1 cellular context compared by ENCODE assay signal in the genomic region with DNA sequence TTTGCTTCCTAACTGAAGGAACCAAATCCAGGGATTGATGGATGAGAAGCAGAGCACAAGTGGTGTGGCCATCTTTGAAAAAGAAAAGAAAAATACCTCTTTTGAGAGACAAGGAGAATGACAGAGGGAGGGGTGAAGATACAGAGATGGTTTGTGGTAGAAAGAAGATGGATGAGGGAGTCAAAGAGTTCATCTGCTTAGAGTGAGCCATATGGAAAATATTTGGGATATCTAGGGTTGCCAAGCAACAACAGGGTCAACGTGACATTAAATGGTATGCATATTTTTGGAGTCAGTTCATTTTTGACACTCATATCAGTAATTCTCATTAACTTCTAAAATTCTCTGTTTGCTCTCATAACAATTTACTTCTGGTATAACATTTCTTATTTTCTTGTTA.
TF ChIP-seq lines count a peak whose summit lies in the region.

No MANE protein-coding gene starts in this region.

TF ChIP-seq in SK-N-SH, 30 proteins besides CTCF, POLR2A, EP300 and RAD21 (continued from another document):
- TF ChIP-seq, protein P1, sequence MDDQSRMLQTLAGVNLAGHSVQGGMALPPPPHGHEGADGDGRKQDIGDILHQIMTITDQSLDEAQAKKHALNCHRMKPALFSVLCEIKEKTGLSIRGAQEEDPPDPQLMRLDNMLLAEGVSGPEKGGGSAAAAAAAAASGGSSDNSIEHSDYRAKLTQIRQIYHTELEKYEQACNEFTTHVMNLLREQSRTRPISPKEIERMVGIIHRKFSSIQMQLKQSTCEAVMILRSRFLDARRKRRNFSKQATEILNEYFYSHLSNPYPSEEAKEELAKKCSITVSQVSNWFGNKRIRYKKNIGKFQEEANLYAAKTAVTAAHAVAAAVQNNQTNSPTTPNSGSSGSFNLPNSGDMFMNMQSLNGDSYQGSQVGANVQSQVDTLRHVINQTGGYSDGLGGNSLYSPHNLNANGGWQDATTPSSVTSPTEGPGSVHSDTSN (IDR thresholded peaks at IDR 0.05), result peak; percentile 76
- TF ChIP-seq SIN3A (IDR thresholded peaks at IDR 0.05; ENCODE audit: borderline replicate concordance, low read depth, low read length) (no peak), JUND (IDR thresholded peaks at IDR 0.05) (peak; percentile 41; the same call in 1 of the 2 replicates), FOSL2 (IDR thresholded peaks at IDR 0.05; ENCODE audit: borderline replicate concordance, low read depth) (peak; percentile 5; the same call in 1 of the 2 replicates), NFIC (IDR thresholded peaks at IDR 0.05; ENCODE audit: borderline replicate concordance) (no peak), GABPA (IDR thresholded peaks at IDR 0.05; ENCODE audit: low read depth) (no peak), TCF12 (IDR thresholded peaks at IDR 0.05) (peak; percentile 42)
- TF ChIP-seq, protein P2, sequence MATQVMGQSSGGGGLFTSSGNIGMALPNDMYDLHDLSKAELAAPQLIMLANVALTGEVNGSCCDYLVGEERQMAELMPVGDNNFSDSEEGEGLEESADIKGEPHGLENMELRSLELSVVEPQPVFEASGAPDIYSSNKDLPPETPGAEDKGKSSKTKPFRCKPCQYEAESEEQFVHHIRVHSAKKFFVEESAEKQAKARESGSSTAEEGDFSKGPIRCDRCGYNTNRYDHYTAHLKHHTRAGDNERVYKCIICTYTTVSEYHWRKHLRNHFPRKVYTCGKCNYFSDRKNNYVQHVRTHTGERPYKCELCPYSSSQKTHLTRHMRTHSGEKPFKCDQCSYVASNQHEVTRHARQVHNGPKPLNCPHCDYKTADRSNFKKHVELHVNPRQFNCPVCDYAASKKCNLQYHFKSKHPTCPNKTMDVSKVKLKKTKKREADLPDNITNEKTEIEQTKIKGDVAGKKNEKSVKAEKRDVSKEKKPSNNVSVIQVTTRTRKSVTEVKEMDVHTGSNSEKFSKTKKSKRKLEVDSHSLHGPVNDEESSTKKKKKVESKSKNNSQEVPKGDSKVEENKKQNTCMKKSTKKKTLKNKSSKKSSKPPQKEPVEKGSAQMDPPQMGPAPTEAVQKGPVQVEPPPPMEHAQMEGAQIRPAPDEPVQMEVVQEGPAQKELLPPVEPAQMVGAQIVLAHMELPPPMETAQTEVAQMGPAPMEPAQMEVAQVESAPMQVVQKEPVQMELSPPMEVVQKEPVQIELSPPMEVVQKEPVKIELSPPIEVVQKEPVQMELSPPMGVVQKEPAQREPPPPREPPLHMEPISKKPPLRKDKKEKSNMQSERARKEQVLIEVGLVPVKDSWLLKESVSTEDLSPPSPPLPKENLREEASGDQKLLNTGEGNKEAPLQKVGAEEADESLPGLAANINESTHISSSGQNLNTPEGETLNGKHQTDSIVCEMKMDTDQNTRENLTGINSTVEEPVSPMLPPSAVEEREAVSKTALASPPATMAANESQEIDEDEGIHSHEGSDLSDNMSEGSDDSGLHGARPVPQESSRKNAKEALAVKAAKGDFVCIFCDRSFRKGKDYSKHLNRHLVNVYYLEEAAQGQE (IDR thresholded peaks at IDR 0.05; ENCODE audit: low read depth, low read length), result no peak
